Comparison of ENCODE assay signal across 1 cellular context in genomic region chr1:109624215-109625010, GRCh38.
A peak's percentile ranks its signal among the peaks of the same experiment; 100 is the strongest.
TF ChIP-seq lines count a peak whose summit lies in the region.

No MANE protein-coding gene starts in this region.

TF ChIP-seq in GM12878, 131 proteins besides CTCF, POLR2A, EP300 and RAD21:
- TF ChIP-seq SPI1 (IDR thresholded peaks at IDR 0.05; ENCODE audit: borderline replicate concordance, insufficient read depth, low read depth, low read length) = peak; percentile 76
- 0 out of 2 replicates have a peak, but pooled peaks have one; percentile 30 for TF ChIP-seq TCF12 (IDR thresholded peaks at IDR 0.05; ENCODE audit: low read depth, low read length)
- TF ChIP-seq BHLHE40 (IDR thresholded peaks at IDR 0.05; ENCODE audit: borderline replicate concordance in 1 of 2, low read depth in 2 of 2, low read length in 1 of 2) = peak; percentile 22 to 63; a peak in 2 of 4 replicates
- no peak for TF ChIP-seq E2F4 (IDR thresholded peaks at IDR 0.05; ENCODE audit: low read depth, low read length)
- TF ChIP-seq MEF2B (IDR thresholded peaks at IDR 0.05; ENCODE audit: partially characterized antibody, poor library complexity, severe bottlenecking) = peak; percentile 67
